36 cellular contexts compared by ENCODE assay signal in genomic region chrX:26070882-26071281, GRCh38.
"Had no signal": no experiment of that assay in that cellular context is flagged by ENCODE, and none has a peak within 500 bp of the region (broad histone marks: within the 10 kb centered on the region; RNA-seq: fewer than 3 reads in every experiment).

No MANE protein-coding gene starts in this region.

- H3K9me3 ChIP-seq: MG63 had no signal

- H3K9ac ChIP-seq: KMS-11 had no signal

- H3K36me3 ChIP-seq: MG63 had no signal

- H3K27ac ChIP-seq: KMS-11 had no signal

- DNase-seq: Karpas-422, Kasumi-1, KBM-7, KG1, MG63, MM.1S, MV-4-11, NCI-H1048, NCI-H1092, NCI-H1092 treated with DMSO at 0.1 percent for 48 hours, NCI-H1105, NCI-H1105 treated with DMSO at 0.1 percent for 48 hours, NCI-H1417, NCI-H1417 treated with DMSO at 0.1 percent for 48 hours, NCI-H1436, NCI-H1436 treated with DMSO at 0.1 percent for 48 hours, NCI-H146, NCI-H1694, NCI-H1694 treated with DMSO at 0.1 percent for 48 hours, NCI-H187, NCI-H187 treated with DMSO at 0.1 percent for 48 hours, NCI-H1930, NCI-H2029, NCI-H2029 treated with DMSO at 0.1 percent for 48 hours, NCI-H2081, NCI-H2081 treated with DMSO at 0.1 percent for 48 hours, NCI-H2107, NCI-H2171, NCI-H2171 treated with DMSO at 0.1 percent for 48 hours, NCI-H2227 treated with DMSO at 0.1 percent for 48 hours, NCI-H226, NCI-H345, NCI-H446, NCI-H446 treated with DMSO at 0.1 percent for 48 hours, NCI-H510A had no signal

- H3K27me3 ChIP-seq: MG63 had no signal

- H3K4me2 ChIP-seq: KMS-11 had no signal

- H3K4me3 ChIP-seq: MG63 had no signal
